12 cellular contexts compared by ENCODE assay signal in genomic region chr2:139142252-139142651, GRCh38.
A peak's percentile ranks its signal among the peaks of the same experiment; 100 is the strongest.
DNase-seq lines count a peak whose midpoint lies in the region; ATAC-seq, FAIRE-seq and TF ChIP-seq lines count a peak whose summit lies in the region.
"Had no signal": no experiment of that assay in that cellular context is flagged by ENCODE, and none has a peak within 500 bp of the region (broad histone marks: within the 10 kb centered on the region; RNA-seq: fewer than 3 reads in every experiment).

No MANE protein-coding gene starts in this region.

- no peak for TF ChIP-seq POLR2A in A549 (IDR thresholded peaks at IDR 0.05; ENCODE audit: low read length)

- TF ChIP-seq EP300 in A549 (IDR thresholded peaks at IDR 0.05), result no peak

- ATAC-seq in A549 (no peak), GM18502 (IDR thresholded peaks at IDR 0.05; ENCODE audit: poor library complexity, unreplicated experiment) (no peak), HG03432 (IDR thresholded peaks at IDR 0.05; ENCODE audit: unreplicated experiment) (no peak)

- FAIRE-seq in A549 (lab: Jason Lieb, UNC), result no peak

- peak in 1 of 2 experiments; percentile 3 for DNase-seq in A549 (ENCODE audit: low read depth in 1 of 2, low spot score in 1 of 2)
- DNase-seq in HT-29 (ENCODE audit: low spot score), result peak; percentile 38
- DNase-seq in SK-N-MC (ENCODE audit: low read depth, low spot score), result peak; percentile 61
- peak; percentile 21 for DNase-seq in fibroblast of mammary gland (ENCODE audit: low read depth)
- no peak for DNase-seq in islet precursor cell
- no peak for DNase-seq in retina
- DNase-seq: activated B cell treated with CpG ODN at 0.5 μM for 24 hours, HFFc6, NCI-H187 treated with DMSO at 0.1 percent for 48 hours, PC-9 had no signal

- POLR2A ChIA-PET in A549 (lab: Yijun Ruan, JAX), result no interaction called here

- H3K9ac ChIP-seq in SK-N-MC (ENCODE audit: insufficient read length), result no peak overlapping the region

- no peaks in the 10 kb centered on the region for H3K4me1 ChIP-seq in A549

- H3K9me3 ChIP-seq in A549 (no peaks in the 10 kb centered on the region), SK-N-MC (ENCODE audit: low read depth, low read length) (no peaks in the 10 kb centered on the region)

- H3K27ac ChIP-seq in A549 (no peak overlapping the region), SK-N-MC (no peak overlapping the region)
- H3K27ac ChIP-seq: PC-9 had no signal

- no peak for TF ChIP-seq RAD21 in A549 (conservative IDR thresholded peaks at IDR 0.05 in 1 of 2, IDR thresholded peaks at IDR 0.05 in 1 of 2)

- WGBS in A549 (ENCODE audit: missing lambda C conversion rate), result 3% methylated on average over 2 of the region's 2 CpGs

- CTCF ChIA-PET in A549 (lab: Yijun Ruan, JAX), result no interaction called here

- no peak overlapping the region for H3K4me2 ChIP-seq in A549
- H3K4me2 ChIP-seq: PC-9 had no signal

- TF ChIP-seq CTCF in A549 (IDR thresholded peaks at IDR 0.05) (no peak), fibroblast of mammary gland (conservative IDR thresholded peaks at IDR 0.05; ENCODE audit: control insufficient read depth, insufficient read depth, low read depth, low read length) (no peak)

- no peaks in the 10 kb centered on the region for H3K36me3 ChIP-seq in SK-N-MC (ENCODE audit: insufficient read depth, low read length)

- no peak overlapping the region for H3K4me3 ChIP-seq in A549
- no peak overlapping the region for H3K4me3 ChIP-seq in SK-N-MC
- H3K4me3 ChIP-seq in fibroblast of mammary gland (ENCODE audit: control insufficient read depth, low read depth, low read length), result no peak overlapping the region
- H3K4me3 ChIP-seq: PC-9 had no signal

TF ChIP-seq in A549, 52 proteins besides CTCF, POLR2A, EP300 and RAD21:
- TF ChIP-seq SREBF2 (IDR thresholded peaks at IDR 0.05) (no peak), REST (IDR thresholded peaks at IDR 0.05) (peak; percentile 86)

Comparison
In these comparisons a context has a peak if more than half of its experiments do, and no peak if none do; other contexts are left out.
1. DNase-seq: peak in HT-29 (single experiment), SK-N-MC (single experiment) and fibroblast of mammary gland (single experiment); none in islet precursor cell (single experiment) and retina (single experiment).